8 cellular contexts compared by ENCODE assay signal in genomic region chr9:93962561-93963440, GRCh38. TPM values are rescaled to one million over a fixed set of nuclear protein-coding genes. Genes with fewer than 3 reads are reported as not detected.
DNase-seq lines count a peak whose midpoint lies in the region; ATAC-seq and TF ChIP-seq lines count a peak whose summit lies in the region.

No MANE protein-coding gene starts in this region.

- H3K27ac ChIP-seq in HL-60 (replicated peaks), result no peak overlapping the region
- no peak overlapping the region for H3K27ac ChIP-seq in mesenchymal stem cell (ENCODE audit: low read length, poor library complexity, severe bottlenecking)

- H3K36me3 Mint-ChIP-seq in Calu3 (ENCODE audit: insufficient read depth, unreplicated experiment), result no peaks in the 10 kb centered on the region
- H3K36me3 Mint-ChIP-seq in activated CD8-positive, alpha-beta T cell treated with anti-CD3 and anti-CD28 coated beads for 36 hours (ENCODE audit: low read depth), result no peaks in the 10 kb centered on the region

- no peak overlapping the region for H3K4me2 ChIP-seq in mesenchymal stem cell (ENCODE audit: low read length, poor library complexity, severe bottlenecking)

- H3K9me3 ChIP-seq in mesenchymal stem cell (ENCODE audit: control insufficient read depth, low read length), result no peaks in the 10 kb centered on the region

- H3K4ac ChIP-seq in mesenchymal stem cell (ENCODE audit: low read depth in 1 of 2, low read length in 2 of 2), result no peak overlapping the region

- intact Hi-C loops in Calu3 (cut with micrococcal nuclease; ENCODE audit: unreplicated experiment), result loop anchor here (2.0 kb wide), 2 partner anchors 136 to 280 kb away; no protein-coding TSS in a partner anchor
- intact Hi-C loops in activated CD8-positive, alpha-beta T cell treated with anti-CD3 and anti-CD28 coated beads for 36 hours (cut with micrococcal nuclease), result loop anchor here (2.0 kb wide), 2 partner anchors 136 to 280 kb away; no protein-coding TSS in a partner anchor

- no peak overlapping the region for H4K8ac ChIP-seq in mesenchymal stem cell (ENCODE audit: low read length)

- H3K4me3 Mint-ChIP-seq in Calu3 (ENCODE audit: low read depth, unreplicated experiment), result peak overlapping the region; percentile 11
- no peak overlapping the region for H3K4me3 Mint-ChIP-seq in activated CD8-positive, alpha-beta T cell treated with anti-CD3 and anti-CD28 coated beads for 36 hours

- no peak overlapping the region for H2AK5ac ChIP-seq in mesenchymal stem cell (ENCODE audit: low read length, severe bottlenecking)

- no peak overlapping the region for H2BK12ac ChIP-seq in mesenchymal stem cell (ENCODE audit: low read length in 2 of 2)

- no peaks in the 10 kb centered on the region for H3K36me3 ChIP-seq in mesenchymal stem cell (ENCODE audit: control insufficient read depth in 1 of 2, insufficient read depth in 2 of 2, low read depth in 1 of 2, low read length in 2 of 2)

- H3K9ac ChIP-seq in mesenchymal stem cell (ENCODE audit: low read length), result peak overlapping the region; percentile 9

- no peak overlapping the region for H3K18ac ChIP-seq in mesenchymal stem cell (ENCODE audit: low read depth in 1 of 2, low read length in 2 of 2)

- peak; percentile 59 for ATAC-seq in activated CD8-positive, alpha-beta T cell treated with anti-CD3 and anti-CD28 coated beads for 36 hours
- no peak for ATAC-seq in HG03135 (IDR thresholded peaks at IDR 0.05; ENCODE audit: unreplicated experiment)

- H3K27ac Mint-ChIP-seq in Calu3 (ENCODE audit: unreplicated experiment), result no peak overlapping the region
- H3K27ac Mint-ChIP-seq in activated CD8-positive, alpha-beta T cell treated with anti-CD3 and anti-CD28 coated beads for 36 hours, result no peak overlapping the region

- no peak overlapping the region for H2BK120ac ChIP-seq in mesenchymal stem cell (ENCODE audit: low read depth, low read length)

- H4K91ac ChIP-seq in mesenchymal stem cell (ENCODE audit: low read length), result no peak overlapping the region

- CTCF ChIA-PET in Calu3 (lab: Charles Lee), result no interaction called here
- CTCF ChIA-PET in activated CD8-positive, alpha-beta T cell treated with anti-CD3 and anti-CD28 coated beads for 36 hours (lab: Charles Lee), result interaction anchor here (0.6 to 5.4 kb wide), 15 partner anchors 9 to 284 kb away, joined by 3 to 37 read pairs (median 4); partner anchors contain the start of gene BARX1

- H3K4me3 ChIP-seq in HL-60 (replicated peaks; ENCODE audit: insufficient read depth, low read length) (no peak overlapping the region), mesenchymal stem cell (ENCODE audit: insufficient read depth in 1 of 2, low read depth in 1 of 2, low read length in 2 of 2) (no peak overlapping the region)

- no peak overlapping the region for H2BK5ac ChIP-seq in mesenchymal stem cell (ENCODE audit: low read depth, low read length, poor library complexity, severe bottlenecking)

- H2BK15ac ChIP-seq in mesenchymal stem cell (ENCODE audit: low read depth, poor library complexity, severe bottlenecking), result no peak overlapping the region

- H3K4me1 ChIP-seq in mesenchymal stem cell (ENCODE audit: control insufficient read depth, insufficient read depth, low read depth, low read length), result peaks cover 42% of the 10 kb centered on the region

- H3K4me1 Mint-ChIP-seq in Calu3 (ENCODE audit: low read depth, unreplicated experiment), result no peaks in the 10 kb centered on the region
- H3K4me1 Mint-ChIP-seq in activated CD8-positive, alpha-beta T cell treated with anti-CD3 and anti-CD28 coated beads for 36 hours (ENCODE audit: low read depth), result peaks cover 27% of the 10 kb centered on the region

- peak overlapping the region; percentile 32 for H2AFZ ChIP-seq in mesenchymal stem cell (ENCODE audit: low read depth, low read length)

- H3K27me3 Mint-ChIP-seq in Calu3 (ENCODE audit: unreplicated experiment), result peaks cover 30% of the 10 kb centered on the region
- H3K27me3 Mint-ChIP-seq in activated CD8-positive, alpha-beta T cell treated with anti-CD3 and anti-CD28 coated beads for 36 hours, result peaks cover 47% of the 10 kb centered on the region

- H3K23ac ChIP-seq in mesenchymal stem cell (ENCODE audit: low read length in 2 of 2), result no peak overlapping the region

- TF ChIP-seq CTCF in Calu3 (IDR thresholded peaks at IDR 0.05; ENCODE audit: unreplicated experiment) (peak; percentile 56), HL-60 (IDR thresholded peaks at IDR 0.05; ENCODE audit: insufficient read depth, low read length) (peak; percentile 41)
- TF ChIP-seq CTCF in activated CD8-positive, alpha-beta T cell treated with anti-CD3 and anti-CD28 coated beads for 36 hours (IDR thresholded peaks at IDR 0.05), result peak; percentile 70

- H3K9me3 Mint-ChIP-seq in Calu3 (ENCODE audit: low read depth, unreplicated experiment), result no peaks in the 10 kb centered on the region
- no peaks in the 10 kb centered on the region for H3K9me3 Mint-ChIP-seq in activated CD8-positive, alpha-beta T cell treated with anti-CD3 and anti-CD28 coated beads for 36 hours

- no TSS peak for BruUV-seq in Calu3 (replicated peaks; lab: Mats Ljungman, UMichigan)

- POLR2A ChIA-PET in activated CD8-positive, alpha-beta T cell treated with anti-CD3 and anti-CD28 coated beads for 36 hours (lab: Charles Lee), result interaction anchor here (1.3 kb wide), 1 partner anchor 12 kb away, joined by 4 read pairs; no protein-coding TSS in a partner anchor

- H3K14ac ChIP-seq in mesenchymal stem cell (ENCODE audit: low read length in 2 of 2), result no peak overlapping the region

- DNase-seq in Calu3 (peak; percentile 71), HL-60 (ENCODE audit: low read depth in 1 of 2, low spot score in 1 of 2) (peak; percentile 56 to 79), NCI-H82 treated with DMSO at 0.1 percent for 48 hours (lab: John Stamatoyannopoulos, UW; ENCODE audit: unreplicated experiment) (peak; percentile 50), mesenchymal stem cell (peak; percentile 82)
- peak; percentile 92 for DNase-seq in activated CD8-positive, alpha-beta T cell treated with anti-CD3 and anti-CD28 coated beads for 36 hours
- DNase-seq in effector CD4-positive, alpha-beta T cell, result peak; percentile 72
- peak; percentile 49 for DNase-seq in stimulated activated CD8-positive, alpha-beta memory T cell treated with anti-CD3 and anti-CD28 coated beads, Interleukin-15, amount 100 ng/mL, for 24 hours (ENCODE audit: low read depth)

- WGBS in mesenchymal stem cell, result 23% methylated on average over 17 of the region's 22 CpGs

- H3K79me1 ChIP-seq in mesenchymal stem cell (replicated peaks; ENCODE audit: low read length, poor library complexity, severe bottlenecking), result no peaks in the 10 kb centered on the region

- peaks cover 22% of the 10 kb centered on the region for H3K27me3 ChIP-seq in HL-60 (ENCODE audit: insufficient read depth, poor library complexity, severe bottlenecking)
- H3K27me3 ChIP-seq in mesenchymal stem cell (ENCODE audit: control insufficient read depth in 1 of 2, insufficient read depth in 1 of 2, low read length in 2 of 2), result peaks cover 42 to 55% of the 10 kb centered on the region in 2 experiments

RNA-seq across cellular contexts. Expression of gene BARX1, which starts 7.6 kb away (rescaled TPM):
- total RNA-seq in Calu3 (2022), result not detected in 2 replicates
- 1 to 10 TPM; 6.6 to 7.6 TPM for total RNA-seq in activated CD8-positive, alpha-beta T cell treated with anti-CD3 and anti-CD28 coated beads for 36 hours
- polyA plus RNA-seq in mesenchymal stem cell (2013, experiment 1 of 2), result 2.0 TPM
- 2.2 TPM for polyA plus RNA-seq in mesenchymal stem cell (2013, experiment 2 of 2)
